Comparison of ENCODE assay signal across 8 cellular contexts in the genomic region with DNA sequence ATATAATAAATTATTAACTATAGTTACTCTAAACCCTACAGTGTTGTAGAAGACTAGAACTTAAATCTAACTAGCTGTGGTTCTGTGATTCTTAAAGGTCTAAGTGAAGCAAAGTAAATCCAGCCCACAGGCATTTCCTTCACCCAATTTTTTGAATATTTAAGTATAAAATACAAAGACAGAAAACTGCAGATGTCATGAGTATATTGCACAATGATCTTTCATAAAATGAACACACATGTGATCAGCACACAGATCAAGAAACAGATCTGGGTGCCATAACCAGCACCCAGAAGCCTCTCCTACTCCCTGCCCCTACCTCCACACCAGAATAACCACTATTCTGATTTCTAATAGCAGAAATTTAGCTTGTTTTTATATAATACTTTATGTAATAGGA.
"Had no signal": no experiment of that assay in that cellular context is flagged by ENCODE, and none has a peak within 500 bp of the region (broad histone marks: within the 10 kb centered on the region; RNA-seq: fewer than 3 reads in every experiment).

No MANE protein-coding gene starts in this region.

- DNase-seq: activated CD4-positive, alpha-beta T cell treated with anti-CD3 and anti-CD28 coated beads for 1 hour; activated gamma-delta T cell; amygdala; endodermal cell; hypothalamus; occipital lobe; stimulated activated naive CD8-positive, alpha-beta T cell treated with anti-CD3 and anti-CD28 coated beads, Interleukin-15, amount 100 ng/mL, for 72 hours; T-helper 2 cell had no signal
